27 cellular contexts compared by ENCODE assay signal in the genomic region with DNA sequence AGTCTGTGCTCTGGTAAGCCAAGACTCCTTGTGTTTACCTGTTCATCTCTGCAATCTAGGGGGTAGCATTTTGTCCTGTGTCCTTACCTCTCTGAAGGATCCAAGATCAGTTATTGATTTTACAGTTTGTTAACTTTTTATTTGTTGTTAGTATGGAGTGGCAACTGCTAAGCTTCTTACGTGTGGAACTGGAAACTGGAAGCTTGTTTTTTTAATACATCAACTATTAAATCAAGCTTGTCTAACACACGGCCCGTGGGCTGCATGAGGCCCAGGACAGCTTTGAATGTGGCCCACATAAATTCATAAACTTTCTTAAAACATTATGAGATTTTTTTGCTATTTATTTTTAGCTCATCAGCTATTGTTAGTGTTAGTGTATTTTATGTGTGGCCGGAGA. TPM values are rescaled to one million over a fixed set of nuclear protein-coding genes. Genes with fewer than 3 reads are reported as not detected.
"Had no signal": no experiment of that assay in that cellular context is flagged by ENCODE, and none has a peak within 500 bp of the region (broad histone marks: within the 10 kb centered on the region; RNA-seq: fewer than 3 reads in every experiment).

No MANE protein-coding gene starts in this region.

- H3K9me3 ChIP-seq: esophagus muscularis mucosa, uterus had no signal

- H3K27me3 Mint-ChIP-seq: activated CD4-positive, alpha-beta T cell treated with anti-CD3 and anti-CD28 coated beads, Interleukin-2, amount 10 ng/mL, durations not matched to agents 7 days and 5 days; activated CD8-positive, alpha-beta T cell treated with anti-CD3 and anti-CD28 coated beads for 36 hours; activated T-helper 17 cell treated with anti-CD3 and anti-CD28 coated beads, Interleukin-2, amount 50 U/mL, for 72 hours; memory B cell; naive thymus-derived CD4-positive, alpha-beta T cell; stimulated activated naive CD8-positive, alpha-beta T cell treated with anti-CD3 and anti-CD28 coated beads, Interleukin-15, amount 100 ng/mL, for 72 hours; type B pancreatic cell had no signal

- H3K4me1 ChIP-seq: uterus had no signal

- DNase-seq: activated CD4-positive, alpha-beta T cell treated with anti-CD3 and anti-CD28 coated beads for 1 hour; activated CD4-positive, alpha-beta T cell treated with anti-CD3 and anti-CD28 coated beads, Interleukin-2, amount 10 ng/mL, durations not matched to agents 7 days and 5 days; activated CD8-positive, alpha-beta T cell treated with anti-CD3 and anti-CD28 coated beads for 36 hours; activated gamma-delta T cell treated with Interleukin-2 at 50 U/mL for 16 hours; activated naive CD4-positive, alpha-beta T cell treated with anti-CD3 and anti-CD28 coated beads, Interleukin-2, amount 50 U/mL, for 16 hours; activated T-cell treated with anti-CD3 and anti-CD28 coated beads, Interleukin-2, amount 50 U/mL, for 4 hours; amygdala; caudate nucleus; foreskin melanocyte; heart right ventricle; midbrain; naive thymus-derived CD4-positive, alpha-beta T cell; posterior cingulate gyrus; stimulated activated CD4-positive, alpha-beta T cell treated with anti-CD3 and anti-CD28 coated beads, Interleukin-12 subunit alpha, Interleukin-12 subunit beta, amount 100 ng/mL, for 4 hours; stimulated activated CD4-positive, alpha-beta T cell treated with anti-CD3 and anti-CD28 coated beads, Interleukin-4, amount 100 ng/mL, for 24 hours; stimulated activated naive CD8-positive, alpha-beta T cell treated with anti-CD3 and anti-CD28 coated beads, Interleukin-15, amount 100 ng/mL, for 72 hours; substantia nigra; T-helper 9 cell; uterus had no signal

- ATAC-seq: activated CD8-positive, alpha-beta T cell treated with anti-CD3 and anti-CD28 coated beads for 36 hours; activated T-cell treated with anti-CD3 and anti-CD28 coated beads, Interleukin-2, amount 50 U/mL, for 4 hours; activated T-helper 17 cell treated with anti-CD3 and anti-CD28 coated beads, Interleukin-2, amount 50 U/mL, for 72 hours; heart right ventricle; naive thymus-derived CD4-positive, alpha-beta T cell; sciatic nerve; stimulated activated effector memory CD8-positive, alpha-beta T cell treated with anti-CD3 and anti-CD28 coated beads, Interleukin-12 subunit alpha, Interleukin-12 subunit beta, amount 100 ng/mL, for 72 hours; stimulated activated naive CD8-positive, alpha-beta T cell treated with anti-CD3 and anti-CD28 coated beads, Interleukin-15, amount 100 ng/mL, for 72 hours had no signal

- H3K27ac Mint-ChIP-seq: activated CD4-positive, alpha-beta T cell treated with anti-CD3 and anti-CD28 coated beads, Interleukin-2, amount 10 ng/mL, durations not matched to agents 7 days and 5 days; activated CD8-positive, alpha-beta T cell treated with anti-CD3 and anti-CD28 coated beads for 36 hours; activated T-helper 17 cell treated with anti-CD3 and anti-CD28 coated beads, Interleukin-2, amount 50 U/mL, for 72 hours; memory B cell; naive thymus-derived CD4-positive, alpha-beta T cell; stimulated activated effector memory CD8-positive, alpha-beta T cell treated with anti-CD3 and anti-CD28 coated beads, Interleukin-12 subunit alpha, Interleukin-12 subunit beta, amount 100 ng/mL, for 72 hours; stimulated activated naive CD8-positive, alpha-beta T cell treated with anti-CD3 and anti-CD28 coated beads, Interleukin-15, amount 100 ng/mL, for 72 hours; type B pancreatic cell had no signal

- H3K4me1 Mint-ChIP-seq: activated CD4-positive, alpha-beta T cell treated with anti-CD3 and anti-CD28 coated beads, Interleukin-2, amount 10 ng/mL, durations not matched to agents 7 days and 5 days had no signal

- H3K36me3 ChIP-seq: uterus had no signal

- H3K4me3 ChIP-seq: esophagus muscularis mucosa, heart right ventricle, skin epidermis, uterus had no signal

- H3K27me3 ChIP-seq: esophagus muscularis mucosa, heart right ventricle, uterus had no signal

- H3K4me3 Mint-ChIP-seq: activated CD4-positive, alpha-beta T cell treated with anti-CD3 and anti-CD28 coated beads, Interleukin-2, amount 10 ng/mL, durations not matched to agents 7 days and 5 days; activated CD8-positive, alpha-beta T cell treated with anti-CD3 and anti-CD28 coated beads for 36 hours; activated T-cell treated with anti-CD3 and anti-CD28 coated beads, Interleukin-2, amount 50 U/mL, for 4 hours; activated T-helper 17 cell treated with anti-CD3 and anti-CD28 coated beads, Interleukin-2, amount 50 U/mL, for 72 hours; memory B cell; naive thymus-derived CD4-positive, alpha-beta T cell; stimulated activated effector memory CD8-positive, alpha-beta T cell treated with anti-CD3 and anti-CD28 coated beads, Interleukin-12 subunit alpha, Interleukin-12 subunit beta, amount 100 ng/mL, for 72 hours; stimulated activated naive CD8-positive, alpha-beta T cell treated with anti-CD3 and anti-CD28 coated beads, Interleukin-15, amount 100 ng/mL, for 72 hours; type B pancreatic cell had no signal

- H3K27ac ChIP-seq: esophagus muscularis mucosa, skin epidermis, uterus had no signal

- H3K9me3 Mint-ChIP-seq: activated CD4-positive, alpha-beta T cell treated with anti-CD3 and anti-CD28 coated beads, Interleukin-2, amount 10 ng/mL, durations not matched to agents 7 days and 5 days; activated CD8-positive, alpha-beta T cell treated with anti-CD3 and anti-CD28 coated beads for 36 hours; activated T-cell treated with anti-CD3 and anti-CD28 coated beads, Interleukin-2, amount 50 U/mL, for 4 hours; activated T-helper 17 cell treated with anti-CD3 and anti-CD28 coated beads, Interleukin-2, amount 50 U/mL, for 72 hours; stimulated activated effector memory CD8-positive, alpha-beta T cell treated with anti-CD3 and anti-CD28 coated beads, Interleukin-12 subunit alpha, Interleukin-12 subunit beta, amount 100 ng/mL, for 72 hours; stimulated activated naive CD8-positive, alpha-beta T cell treated with anti-CD3 and anti-CD28 coated beads, Interleukin-15, amount 100 ng/mL, for 72 hours; type B pancreatic cell had no signal

RNA-seq across cellular contexts. Expression of gene ADCY10, which starts 52.1 kb away (rescaled TPM):
- total RNA-seq: activated T-cell treated with anti-CD3 and anti-CD28 coated beads, Interleukin-2, amount 50 U/mL, for 4 hours; kidney epithelial cell had no signal
